13 cellular contexts compared by ENCODE assay signal in genomic region chr20:62819494-62820174, GRCh38. TPM values are rescaled to one million over a fixed set of nuclear protein-coding genes. Genes with fewer than 3 reads are reported as not detected.
DNase-seq lines count a peak whose midpoint lies in the region; ATAC-seq and TF ChIP-seq lines count a peak whose summit lies in the region.
"Had no signal": no experiment of that assay in that cellular context is flagged by ENCODE, and none has a peak within 500 bp of the region (broad histone marks: within the 10 kb centered on the region; RNA-seq: fewer than 3 reads in every experiment).

No MANE protein-coding gene starts in this region.

- H2BK12ac ChIP-seq in mesenchymal stem cell (ENCODE audit: low read length in 2 of 2) (peak overlapping the region in 1 of 2 experiments; percentile 3), H9 (ENCODE audit: insufficient read length, low read depth, low read length) (no peak overlapping the region)

- peaks cover 24 to 39% of the 10 kb centered on the region in 2 experiments for H3K27me3 ChIP-seq in mesenchymal stem cell (ENCODE audit: control insufficient read depth in 1 of 2, insufficient read depth in 1 of 2, low read length in 2 of 2)
- H3K27me3 ChIP-seq in H9 (ENCODE audit: insufficient read depth, low read length): no peaks in the 10 kb centered on the region

- no peak overlapping the region for H3K4me3 Mint-ChIP-seq in H9
- H3K4me3 Mint-ChIP-seq: activated naive CD8-positive, alpha-beta T cell treated with anti-CD3 and anti-CD28 coated beads, Interleukin-2, amount 50 U/mL, for 24 hours had no signal

- H3K36me3 Mint-ChIP-seq in H9 (ENCODE audit: insufficient read depth in 1 of 3, low read depth in 3 of 3): peaks cover 0 to 5% (median 0%) of the 10 kb centered on the region in 3 experiments; a peak in 1 of 7 replicates

- H3K4ac ChIP-seq in mesenchymal stem cell (ENCODE audit: low read depth in 1 of 2, low read length in 2 of 2): no peak overlapping the region
- no peak overlapping the region for H3K4ac ChIP-seq in H9 (ENCODE audit: low read depth, low read length)

- H3K27me3 Mint-ChIP-seq in H9 (ENCODE audit: low read depth): peaks cover 5% of the 10 kb centered on the region

- H2BK5ac ChIP-seq in mesenchymal stem cell (ENCODE audit: low read depth, low read length, poor library complexity, severe bottlenecking): no peak overlapping the region
- no peak overlapping the region for H2BK5ac ChIP-seq in H9 (ENCODE audit: insufficient read length, low read length)

- H3K9ac ChIP-seq in mesenchymal stem cell (ENCODE audit: low read length) (no peak overlapping the region), H9 (ENCODE audit: extremely low read depth, insufficient read length, low read length) (no peak overlapping the region)

- H3K79me1 ChIP-seq in mesenchymal stem cell (replicated peaks; ENCODE audit: low read length, poor library complexity, severe bottlenecking) (peaks cover 4% of the 10 kb centered on the region), H9 (ENCODE audit: insufficient read depth, low read depth, low read length, poor library complexity, severe bottlenecking) (no peaks in the 10 kb centered on the region)

- no peak overlapping the region for H3K27ac Mint-ChIP-seq in H9
- H3K27ac Mint-ChIP-seq: activated naive CD8-positive, alpha-beta T cell treated with anti-CD3 and anti-CD28 coated beads, Interleukin-2, amount 50 U/mL, for 24 hours had no signal

- no peak overlapping the region for H4K5ac ChIP-seq in H9 (ENCODE audit: insufficient read length, low read depth, low read length)

- peaks cover 21 to 25% of the 10 kb centered on the region in 2 experiments for H3K4me1 Mint-ChIP-seq in H9

- H3K14ac ChIP-seq in mesenchymal stem cell (ENCODE audit: low read length in 2 of 2) (no peak overlapping the region), H9 (ENCODE audit: insufficient read depth, low read length) (no peak overlapping the region)

- H3K18ac ChIP-seq in mesenchymal stem cell (ENCODE audit: low read depth in 1 of 2, low read length in 2 of 2): no peak overlapping the region
- H3K18ac ChIP-seq in H9 (ENCODE audit: insufficient read length, low read depth, low read length): no peak overlapping the region

- no peak overlapping the region for H3K23ac ChIP-seq in mesenchymal stem cell (ENCODE audit: low read length in 2 of 2)
- no peak overlapping the region for H3K23ac ChIP-seq in H9 (ENCODE audit: insufficient read length, low read depth, low read length)

- H4K8ac ChIP-seq in mesenchymal stem cell (ENCODE audit: low read length): no peak overlapping the region
- H4K8ac ChIP-seq in H9 (replicated peaks; ENCODE audit: insufficient read length, low read depth, low read length): no peak overlapping the region

- H3K4me2 ChIP-seq in mesenchymal stem cell (ENCODE audit: low read length, poor library complexity, severe bottlenecking) (no peak overlapping the region), H9 (ENCODE audit: insufficient read depth, insufficient read length, low read length) (no peak overlapping the region)

- H3K9me3 ChIP-seq in mesenchymal stem cell (ENCODE audit: control insufficient read depth, low read length): no peaks in the 10 kb centered on the region
- no peaks in the 10 kb centered on the region for H3K9me3 ChIP-seq in H9 (ENCODE audit: control insufficient read depth, low read depth, low read length)
- H3K9me3 ChIP-seq: upper lobe of left lung had no signal

- H3K23me2 ChIP-seq in H9 (ENCODE audit: insufficient read length, low read depth, low read length, poor library complexity, severe bottlenecking): peaks cover 16% of the 10 kb centered on the region

- no peaks in the 10 kb centered on the region for H4K20me1 ChIP-seq in H9 (ENCODE audit: control insufficient read depth, insufficient read depth, insufficient read length)

- no peak overlapping the region for H3T11ph ChIP-seq in H9 (ENCODE audit: low read length)

- H2BK15ac ChIP-seq in mesenchymal stem cell (ENCODE audit: low read depth, poor library complexity, severe bottlenecking): no peak overlapping the region
- no peak overlapping the region for H2BK15ac ChIP-seq in H9 (ENCODE audit: low read depth, low read length)

- H3K56ac ChIP-seq in H9 (ENCODE audit: insufficient read length, low read depth, low read length): no peak overlapping the region

- ATAC-seq in GM21619 (IDR thresholded peaks at IDR 0.05; ENCODE audit: unreplicated experiment) (no peak), HG03045 (IDR thresholded peaks at IDR 0.05; ENCODE audit: unreplicated experiment) (no peak)
- ATAC-seq: activated naive CD8-positive, alpha-beta T cell treated with anti-CD3 and anti-CD28 coated beads, Interleukin-2, amount 50 U/mL, for 24 hours had no signal

- 83% methylated on average over 16 of the region's 16 CpGs for WGBS in mesenchymal stem cell
- no CpG with 5 or more reads among the region's 16 CpGs for WGBS in H9 (ENCODE audit: extremely low coverage, insufficient read length, low lambda C conversion rate)

- H2AFZ ChIP-seq in mesenchymal stem cell (ENCODE audit: low read depth, low read length): no peak overlapping the region
- no peak overlapping the region for H2AFZ ChIP-seq in H9 (ENCODE audit: low read length)

- no peak for TF ChIP-seq CTCF in H9 (conservative IDR thresholded peaks at IDR 0.05)

- no peak overlapping the region for H2BK120ac ChIP-seq in mesenchymal stem cell (ENCODE audit: low read depth, low read length)
- H2BK120ac ChIP-seq in H9 (ENCODE audit: low read depth, low read length, poor library complexity, severe bottlenecking): no peak overlapping the region

- H3K9me3 Mint-ChIP-seq in H9: no peaks in the 10 kb centered on the region
- H3K9me3 Mint-ChIP-seq: activated naive CD8-positive, alpha-beta T cell treated with anti-CD3 and anti-CD28 coated beads, Interleukin-2, amount 50 U/mL, for 24 hours had no signal

- peak overlapping the region; percentile 85 for H3K27ac ChIP-seq in cingulate gyrus (ENCODE audit: low read depth, low read length)
- no peak overlapping the region for H3K27ac ChIP-seq in mesenchymal stem cell (ENCODE audit: low read length, poor library complexity, severe bottlenecking)
- no peak overlapping the region for H3K27ac ChIP-seq in H9 (ENCODE audit: insufficient read length, low read depth, low read length)
- H3K27ac ChIP-seq: C4-2B, upper lobe of left lung had no signal

- no peaks in the 10 kb centered on the region for H3K79me2 ChIP-seq in H9 (ENCODE audit: insufficient read depth, low read length)

- peak; percentile 77 for DNase-seq in AG20443 (ENCODE audit: low spot score)
- peak; percentile 74 for DNase-seq in NCI-H146 (lab: John Stamatoyannopoulos, UW)
- no peak for DNase-seq in mesenchymal stem cell
- DNase-seq in NCI-H2196 treated with DMSO at 0.1 percent for 48 hours (lab: John Stamatoyannopoulos, UW; ENCODE audit: unreplicated experiment): no peak
- no peak for DNase-seq in H9
- DNase-seq: activated naive CD8-positive, alpha-beta T cell treated with anti-CD3 and anti-CD28 coated beads, Interleukin-2, amount 50 U/mL, for 24 hours; effector memory CD4-positive, alpha-beta T cell; NCI-H187 treated with DMSO at 0.1 percent for 48 hours had no signal

- H3K36me3 ChIP-seq in mesenchymal stem cell (ENCODE audit: control insufficient read depth in 1 of 2, insufficient read depth in 2 of 2, low read depth in 1 of 2, low read length in 2 of 2): peaks cover 0 to 2% of the 10 kb centered on the region in 2 experiments
- H3K36me3 ChIP-seq: upper lobe of left lung had no signal

- no peak overlapping the region for H2BK20ac ChIP-seq in H9 (ENCODE audit: low read depth, low read length, poor library complexity, severe bottlenecking)

- H2AK5ac ChIP-seq in mesenchymal stem cell (ENCODE audit: low read length, severe bottlenecking) (no peak overlapping the region), H9 (ENCODE audit: insufficient read length, low read length) (no peak overlapping the region)

- H3K4me3 ChIP-seq in mesenchymal stem cell (ENCODE audit: insufficient read depth in 1 of 2, low read depth in 1 of 2, low read length in 2 of 2): no peak overlapping the region
- H3K4me3 ChIP-seq: upper lobe of left lung had no signal

- H4K91ac ChIP-seq in mesenchymal stem cell (ENCODE audit: low read length) (peak overlapping the region; percentile 6), H9 (ENCODE audit: insufficient read length, low read depth, low read length) (no peak overlapping the region)

- H3K4me1 ChIP-seq in mesenchymal stem cell (ENCODE audit: control insufficient read depth, insufficient read depth, low read depth, low read length) (peaks cover 64% of the 10 kb centered on the region), H9 (ENCODE audit: insufficient read depth, low read length) (no peaks in the 10 kb centered on the region; the same call in 1 of the 2 replicates)

RNA-seq across cellular contexts. Expression of gene COL9A3, which starts 2.8 kb away (rescaled TPM):
- 0.79 TPM for polyA plus RNA-seq in mesenchymal stem cell (2013, experiment 1 of 2)
- polyA plus RNA-seq in mesenchymal stem cell (2013, experiment 2 of 2): 0.44 TPM
- 137 and 150 TPM in 2 replicates for total RNA-seq in H9 (2021)

RNA-seq across cellular contexts. Expression of gene OGFR, which starts 15.0 kb away (rescaled TPM):
- 28.3 TPM for polyA plus RNA-seq in mesenchymal stem cell (2013, experiment 1 of 2)
- 27.4 TPM for polyA plus RNA-seq in mesenchymal stem cell (2013, experiment 2 of 2)
- total RNA-seq in H9 (2021): 33.0 and 33.1 TPM in 2 replicates

RNA-seq across cellular contexts. Expression of gene MRGBP, which starts 23.4 kb away (rescaled TPM):
- polyA plus RNA-seq in mesenchymal stem cell (2013, experiment 1 of 2): 14.2 TPM
- 14.5 TPM for polyA plus RNA-seq in mesenchymal stem cell (2013, experiment 2 of 2)
- total RNA-seq in H9 (2021): 14.6 and 16.3 TPM in 2 replicates

RNA-seq across cellular contexts. Expression of gene TCFL5, which starts 42.0 kb away (rescaled TPM):
- 6.1 TPM for polyA plus RNA-seq in mesenchymal stem cell (2013, experiment 1 of 2)
- 6.9 TPM for polyA plus RNA-seq in mesenchymal stem cell (2013, experiment 2 of 2)
- total RNA-seq in H9 (2021): 15.9 and 16.4 TPM in 2 replicates

Comparison
In these comparisons a context has a peak if more than half of its experiments do, and no peak if none do; other contexts are left out.
1. DNase-seq: peak in AG20443 (single experiment) and NCI-H146 (single experiment); none in mesenchymal stem cell (single experiment), NCI-H2196 treated with DMSO at 0.1 percent for 48 hours (single experiment) and H9 (single experiment).